ENCODE assay signal across 16 cellular contexts in genomic region chr1:47186267-47187185, GRCh38. TPM values are rescaled to one million over a fixed set of nuclear protein-coding genes. Genes with fewer than 3 reads are reported as not detected.
DNase-seq lines count a peak whose midpoint lies in the region; ATAC-seq and TF ChIP-seq lines count a peak whose summit lies in the region.
"Had no signal": no experiment of that assay in that cellular context is flagged by ENCODE, and none has a peak within 500 bp of the region (broad histone marks: within the 10 kb centered on the region; RNA-seq: fewer than 3 reads in every experiment).

No MANE protein-coding gene starts in this region.

- peak overlapping the region; percentile 67 for H3K4me3 ChIP-seq in epithelial cell of proximal tubule (ENCODE audit: low read depth, low read length)
- no peak overlapping the region for H3K4me3 ChIP-seq in PC-3 (ENCODE audit: low read length)
- H3K4me3 ChIP-seq: BLaER1 treated with 17β-estradiol and CSF1 and Interleukin-3, amounts not matched to agents 10 nM and 100 nM had no signal

- H3K4me1 ChIP-seq in foreskin keratinocyte (peaks cover 9% of the 10 kb centered on the region), PC-3 (ENCODE audit: insufficient read depth, low read length) (no peaks in the 10 kb centered on the region)

- H3K36me3 ChIP-seq in PC-3 (ENCODE audit: low read depth, low read length) = no peaks in the 10 kb centered on the region
- H3K36me3 ChIP-seq: BLaER1 treated with 17β-estradiol and CSF1 and Interleukin-3, amounts not matched to agents 10 nM and 100 nM had no signal

- POLR2A ChIA-PET in PC-3 (lab: Charles Lee; ENCODE audit: unreplicated experiment) = no interaction called here

- TF ChIP-seq CTCF in natural killer cell (IDR thresholded peaks at IDR 0.05) (no peak), epithelial cell of proximal tubule (conservative IDR thresholded peaks at IDR 0.05; ENCODE audit: low read depth, low read length) (no peak), foreskin keratinocyte (conservative IDR thresholded peaks at IDR 0.05) (no peak), PC-3 (conservative IDR thresholded peaks at IDR 0.05; ENCODE audit: low read depth, low read length) (no peak)

- H3K4me1 Mint-ChIP-seq in natural killer cell = no peaks in the 10 kb centered on the region
- peaks cover 0 to 7% of the 10 kb centered on the region in 2 donors for H3K4me1 Mint-ChIP-seq in natural killer cell treated with Interleukin-12 subunit alpha and Interleukin-12 subunit beta and Interleukin-15 and Interleukin-18, amount 100 ng/mL, for 72 hours (ENCODE audit: low read depth in 2 of 2)

- intact Hi-C loops in natural killer cell (cut with micrococcal nuclease) = no loop called here
- intact Hi-C loops in PC-3 (cut with micrococcal nuclease) = no loop called here

- ATAC-seq in natural killer cell (no peak), foreskin keratinocyte (no peak), PC-3 (no peak)
- no peak for ATAC-seq in natural killer cell treated with Interleukin-12 subunit alpha and Interleukin-12 subunit beta and Interleukin-15 and Interleukin-18, amount 100 ng/mL, for 72 hours

- no peaks in the 10 kb centered on the region for H3K27me3 ChIP-seq in foreskin keratinocyte
- H3K27me3 ChIP-seq in PC-3 (ENCODE audit: low read length) = no peaks in the 10 kb centered on the region
- H3K27me3 ChIP-seq: BLaER1 treated with 17β-estradiol and CSF1 and Interleukin-3, amounts not matched to agents 10 nM and 100 nM had no signal

- H3K4me2 ChIP-seq in PC-3 (ENCODE audit: low read length) = no peak overlapping the region
- H3K4me2 ChIP-seq: BLaER1 treated with 17β-estradiol and CSF1 and Interleukin-3, amounts not matched to agents 10 nM and 100 nM had no signal

- H2AFZ ChIP-seq in PC-3 (ENCODE audit: low read length) = no peak overlapping the region

- H3K9me3 Mint-ChIP-seq in natural killer cell = no peaks in the 10 kb centered on the region
- no peaks in the 10 kb centered on the region for H3K9me3 Mint-ChIP-seq in natural killer cell treated with Interleukin-12 subunit alpha and Interleukin-12 subunit beta and Interleukin-15 and Interleukin-18, amount 100 ng/mL, for 72 hours

- CTCF ChIA-PET in PC-3 (lab: Charles Lee) = no interaction called here

- H3K9me3 ChIP-seq in PC-3 (ENCODE audit: low read length) = no peaks in the 10 kb centered on the region
- H3K9me3 ChIP-seq: BLaER1 treated with 17β-estradiol and CSF1 and Interleukin-3, amounts not matched to agents 10 nM and 100 nM had no signal

- H4K20me1 ChIP-seq in PC-3 (ENCODE audit: low read length) = no peaks in the 10 kb centered on the region
- H4K20me1 ChIP-seq: BLaER1 treated with 17β-estradiol and CSF1 and Interleukin-3, amounts not matched to agents 10 nM and 100 nM had no signal

- no peak overlapping the region for H3K4me3 Mint-ChIP-seq in natural killer cell
- H3K4me3 Mint-ChIP-seq in natural killer cell treated with Interleukin-12 subunit alpha and Interleukin-12 subunit beta and Interleukin-15 and Interleukin-18, amount 100 ng/mL, for 72 hours = no peak overlapping the region

- peak; percentile 9 for DNase-seq in natural killer cell
- DNase-seq in natural killer cell treated with Interleukin-12 subunit alpha and Interleukin-12 subunit beta and Interleukin-15 and Interleukin-18, amount 100 ng/mL, for 72 hours (ENCODE audit: low spot score) = no peak
- DNase-seq in epithelial cell of proximal tubule (ENCODE audit: low read depth) = no peak
- DNase-seq in mesenteric fat pad (ENCODE audit: low spot score) = peak; percentile 77
- peak; percentile 22 for DNase-seq in ureter (ENCODE audit: low spot score)
- DNase-seq in foreskin keratinocyte = no peak
- DNase-seq in NOMO-1 treated with dmso at 0.1 percent for 144 hours (lab: John Stamatoyannopoulos, UW; ENCODE audit: unreplicated experiment) = no peak
- DNase-seq in PC-3 = no peak
- DNase-seq: NCI-H1417, NCI-H1930, NCI-H2171, NCI-H446 treated with DMSO at 0.1 percent for 48 hours, NCI-H774, SIG-M5 had no signal

- peaks cover 0 to 7% of the 10 kb centered on the region in 2 donors for H3K27me3 Mint-ChIP-seq in natural killer cell (ENCODE audit: low read depth in 2 of 2)
- peaks cover 0 to 2% of the 10 kb centered on the region in 2 donors for H3K27me3 Mint-ChIP-seq in natural killer cell treated with Interleukin-12 subunit alpha and Interleukin-12 subunit beta and Interleukin-15 and Interleukin-18, amount 100 ng/mL, for 72 hours

- no peak overlapping the region for H3K27ac Mint-ChIP-seq in natural killer cell
- no peak overlapping the region for H3K27ac Mint-ChIP-seq in natural killer cell treated with Interleukin-12 subunit alpha and Interleukin-12 subunit beta and Interleukin-15 and Interleukin-18, amount 100 ng/mL, for 72 hours

- H3F3A ChIP-seq in PC-3 (ENCODE audit: low read length, unreplicated experiment) = no peaks in the 10 kb centered on the region

- no peaks in the 10 kb centered on the region for H3K79me2 ChIP-seq in PC-3 (ENCODE audit: low read length)

- H3K36me3 Mint-ChIP-seq in natural killer cell = no peaks in the 10 kb centered on the region
- no peaks in the 10 kb centered on the region for H3K36me3 Mint-ChIP-seq in natural killer cell treated with Interleukin-12 subunit alpha and Interleukin-12 subunit beta and Interleukin-15 and Interleukin-18, amount 100 ng/mL, for 72 hours

- no peaks in the 10 kb centered on the region for H3K9me2 ChIP-seq in PC-3 (replicated peaks; ENCODE audit: low read length)

- H3K9ac ChIP-seq in PC-3 (ENCODE audit: low read length) = no peak overlapping the region
- H3K9ac ChIP-seq: BLaER1 treated with 17β-estradiol and CSF1 and Interleukin-3, amounts not matched to agents 10 nM and 100 nM had no signal

- no TSS peak for BruUV-seq in PC-3 (replicated peaks; lab: Mats Ljungman, UMichigan)

- H3K27ac ChIP-seq in foreskin keratinocyte (no peak overlapping the region), PC-3 (ENCODE audit: low read length) (no peak overlapping the region)
- H3K27ac ChIP-seq: BLaER1 treated with 17β-estradiol and CSF1 and Interleukin-3, amounts not matched to agents 10 nM and 100 nM had no signal

RNA-seq across cellular contexts. Expression of gene PDZK1IP1, which starts 3.3 kb away (rescaled TPM):
- under 1 TPM in 1 of 3 donors, not detected in 2; 0.54 TPM for total RNA-seq in natural killer cell
- not detected for total RNA-seq in natural killer cell treated with Interleukin-12 subunit alpha and Interleukin-12 subunit beta and Interleukin-15 and Interleukin-18, amount 100 ng/mL, for 72 hours
- total RNA-seq in epithelial cell of proximal tubule = 14.3 and 43.2 TPM in 2 replicates
- total RNA-seq in mesenteric fat pad = 2.8 TPM
- total RNA-seq in ureter = 1.9 TPM
- 0.46 and 0.65 TPM in 2 replicates for total RNA-seq in foreskin keratinocyte
- polyA plus RNA-seq in foreskin keratinocyte = 0.66 and 0.85 TPM in 2 replicates
- not detected in 2 replicates for total RNA-seq in PC-3 (2014; rRNA removed)
- total RNA-seq: HT1080 had no signal

RNA-seq across cellular contexts. Expression of gene TAL1, which starts 45.5 kb away (rescaled TPM):
- 1 to 10 TPM in 2 of 3 donors, under 1 TPM in 1; 0.91 to 6.7 (median 3.5) TPM for total RNA-seq in natural killer cell
- total RNA-seq in natural killer cell treated with Interleukin-12 subunit alpha and Interleukin-12 subunit beta and Interleukin-15 and Interleukin-18, amount 100 ng/mL, for 72 hours = 1 to 10 TPM in 1 of 2 donors, not detected in 1; 1.7 TPM
- 0.69 and 1.4 TPM in 2 replicates for total RNA-seq in epithelial cell of proximal tubule
- total RNA-seq in mesenteric fat pad = 11.0 TPM
- total RNA-seq in ureter = 3.2 TPM
- not detected in 2 replicates for total RNA-seq in foreskin keratinocyte
- polyA plus RNA-seq in foreskin keratinocyte = not detected in 2 replicates
- not detected in 2 replicates for total RNA-seq in PC-3 (2014; rRNA removed)

RNA-seq across cellular contexts. Expression of gene CYP4A22, which starts 49.3 kb away (rescaled TPM):
- not detected for total RNA-seq in natural killer cell
- total RNA-seq in natural killer cell treated with Interleukin-12 subunit alpha and Interleukin-12 subunit beta and Interleukin-15 and Interleukin-18, amount 100 ng/mL, for 72 hours = not detected
- not detected in 2 replicates for total RNA-seq in epithelial cell of proximal tubule
- 0.42 TPM for total RNA-seq in mesenteric fat pad
- 0.23 TPM for total RNA-seq in ureter
- total RNA-seq in foreskin keratinocyte = not detected in 2 replicates
- polyA plus RNA-seq in foreskin keratinocyte = not detected in 2 replicates
- not detected in 2 replicates for total RNA-seq in PC-3 (2014; rRNA removed)
- total RNA-seq: HT1080 had no signal

Comparison
In these comparisons a context has a peak if more than half of its experiments do, and no peak if none do; other contexts are left out.
1. DNase-seq: peak in natural killer cell (single experiment), mesenteric fat pad (single experiment) and ureter (single experiment); none in natural killer cell treated with Interleukin-12 subunit alpha and Interleukin-12 subunit beta and Interleukin-15 and Interleukin-18, amount 100 ng/mL, for 72 hours (single experiment), epithelial cell of proximal tubule (single experiment), foreskin keratinocyte (0 of 2), NOMO-1 treated with dmso at 0.1 percent for 144 hours (single experiment) and PC-3 (single experiment).